Comparison of ENCODE assay signal across 1 cellular context in genomic region chr2:27596627-27597026, GRCh38.
A peak's percentile ranks its signal among the peaks of the same experiment; 100 is the strongest.
TF ChIP-seq lines count a peak whose summit lies in the region.

No MANE protein-coding gene starts in this region.

TF ChIP-seq in HepG2, 621 proteins besides CTCF, POLR2A, EP300 and RAD21 (continued from another document):
- 0 out of 2 replicates have a peak, but pooled peaks have one; percentile 12 for TF ChIP-seq FOXA3 (CRISPR knock-in tag; IDR thresholded peaks at IDR 0.05)
- TF ChIP-seq FOXO1 (CRISPR knock-in tag; IDR thresholded peaks at IDR 0.05) = no peak
